Comparison of ENCODE assay signal across 25 cellular contexts in genomic region chr5:156892864-156893263, GRCh38. TPM values are rescaled to one million over a fixed set of nuclear protein-coding genes. Genes with fewer than 3 reads are reported as not detected.
A peak's percentile ranks its signal among the peaks of the same experiment; 100 is the strongest.
DNase-seq lines count a peak whose midpoint lies in the region; ATAC-seq and FAIRE-seq lines count a peak whose summit lies in the region.
"Had no signal": no experiment of that assay in that cellular context is flagged by ENCODE, and none has a peak within 500 bp of the region (broad histone marks: within the 10 kb centered on the region; RNA-seq: fewer than 3 reads in every experiment).

No MANE protein-coding gene starts in this region.

- peak overlapping the region; percentile 1 for H3K27ac Mint-ChIP-seq in activated CD4-positive, alpha-beta T cell treated with anti-CD3 and anti-CD28 coated beads for 36 hours
- peak overlapping the region; percentile 18 for H3K27ac Mint-ChIP-seq in activated T-helper 17 cell treated with anti-CD3 and anti-CD28 coated beads, Interleukin-2, amount 50 U/mL, for 72 hours
- H3K27ac Mint-ChIP-seq in naive thymus-derived CD4-positive, alpha-beta T cell = peak overlapping the region in 5 of 9 donors; percentile 3 to 93 (median 43)

- CTCF ChIA-PET in activated CD4-positive, alpha-beta T cell treated with anti-CD3 and anti-CD28 coated beads for 36 hours (lab: Charles Lee) = interaction anchor here (1.0 kb wide), 1 partner anchor 31 kb away, joined by 4 read pairs; no protein-coding TSS in a partner anchor
- CTCF ChIA-PET in naive thymus-derived CD4-positive, alpha-beta T cell (lab: Charles Lee) = interaction anchor here (0.6 to 3.2 kb wide), 8 partner anchors 34 to 429 kb away, joined by 3 to 17 read pairs (median 4); no protein-coding TSS in a partner anchor

- no peak overlapping the region for H3K4me3 ChIP-seq in naive thymus-derived CD4-positive, alpha-beta T cell (ENCODE audit: low read length)
- H3K4me3 ChIP-seq: dorsolateral prefrontal cortex, gastrocnemius medialis, SJSA1, tibial nerve had no signal

- H3K36me3 Mint-ChIP-seq in activated CD4-positive, alpha-beta T cell treated with anti-CD3 and anti-CD28 coated beads for 36 hours (ENCODE audit: low read depth) = no peaks in the 10 kb centered on the region
- no peaks in the 10 kb centered on the region for H3K36me3 Mint-ChIP-seq in activated T-helper 17 cell treated with anti-CD3 and anti-CD28 coated beads, Interleukin-2, amount 50 U/mL, for 72 hours (ENCODE audit: low read depth)
- peaks cover 0 to 27% (median 0%) of the 10 kb centered on the region in 5 donors for H3K36me3 Mint-ChIP-seq in naive thymus-derived CD4-positive, alpha-beta T cell
- H3K36me3 Mint-ChIP-seq: CD14-positive monocyte had no signal

- H3K9me3 ChIP-seq in naive thymus-derived CD4-positive, alpha-beta T cell (ENCODE audit: control insufficient read depth in 2 of 3, low read length in 3 of 3) = no peaks in the 10 kb centered on the region
- H3K9me3 ChIP-seq: gastrocnemius medialis, SJSA1, tibial nerve had no signal

- intact Hi-C loops in activated CD4-positive, alpha-beta T cell treated with anti-CD3 and anti-CD28 coated beads for 36 hours (cut with DNase I, micrococcal nuclease) = no loop called here
- intact Hi-C loops in naive thymus-derived CD4-positive, alpha-beta T cell (cut with micrococcal nuclease) = loop anchor here (1.0 to 5.0 kb wide), 5 partner anchors 20 to 419 kb away; no protein-coding TSS in a partner anchor

- H3K36me3 ChIP-seq in naive thymus-derived CD4-positive, alpha-beta T cell (ENCODE audit: control insufficient read depth in 2 of 3, insufficient read depth in 3 of 3, low read length in 3 of 3) = no peaks in the 10 kb centered on the region
- H3K36me3 ChIP-seq: gastrocnemius medialis, SJSA1, tibial nerve had no signal

- peaks cover 23% of the 10 kb centered on the region for H3K4me1 Mint-ChIP-seq in activated CD4-positive, alpha-beta T cell treated with anti-CD3 and anti-CD28 coated beads for 36 hours
- H3K4me1 Mint-ChIP-seq in activated T-helper 17 cell treated with anti-CD3 and anti-CD28 coated beads, Interleukin-2, amount 50 U/mL, for 72 hours = peaks cover 11% of the 10 kb centered on the region
- H3K4me1 Mint-ChIP-seq in naive thymus-derived CD4-positive, alpha-beta T cell = peaks cover 21 to 52% (median 32%) of the 10 kb centered on the region in 7 donors
- H3K4me1 Mint-ChIP-seq: CD14-positive monocyte had no signal

- peak; percentile 51 for ATAC-seq in activated CD4-positive, alpha-beta T cell treated with anti-CD3 and anti-CD28 coated beads for 36 hours
- ATAC-seq in activated T-helper 17 cell treated with anti-CD3 and anti-CD28 coated beads, Interleukin-2, amount 50 U/mL, for 72 hours (replicated peaks) = peak; percentile 59
- no peak for ATAC-seq in naive thymus-derived CD4-positive, alpha-beta T cell
- no peak for ATAC-seq in GM19023 (IDR thresholded peaks at IDR 0.05; ENCODE audit: unreplicated experiment)
- ATAC-seq: gastrocnemius medialis, left lobe of liver had no signal

- no peaks in the 10 kb centered on the region for H3K27me3 ChIP-seq in naive thymus-derived CD4-positive, alpha-beta T cell (ENCODE audit: control insufficient read depth in 2 of 2, insufficient read depth in 2 of 2, low read length in 2 of 2)
- H3K27me3 ChIP-seq: gastrocnemius medialis, SJSA1, tibial nerve had no signal

- no peak overlapping the region for H3K27ac ChIP-seq in naive thymus-derived CD4-positive, alpha-beta T cell (ENCODE audit: low read depth, low read length)
- H3K27ac ChIP-seq: dorsolateral prefrontal cortex, gastrocnemius medialis, HL-60, SJSA1, tibial nerve had no signal

- no peak for DNase-seq in activated CD4-positive, alpha-beta T cell treated with anti-CD3 and anti-CD28 coated beads for 36 hours
- DNase-seq in activated CD4-positive, alpha-beta T cell treated with anti-CD3 and anti-CD28 coated beads for 4 hours = no peak
- DNase-seq in GM18507 (ENCODE audit: extremely low spot score, insufficient read length, low read depth) (no peak), occipital lobe (lab: John Stamatoyannopoulos, UW) (no peak)
- no peak for DNase-seq in naive thymus-derived CD4-positive, alpha-beta T cell
- no peak for DNase-seq in activated CD4-positive, CD25-positive, alpha-beta regulatory T cell treated with anti-CD3 and anti-CD28 coated beads, Interleukin-2, amount 50 U/mL, for 72 hours
- DNase-seq: 8988T; activated CD4-positive, alpha-beta T cell treated with anti-CD3 and anti-CD28 coated beads for 48 hours; cerebellar nuclear complex; dorsolateral prefrontal cortex; gastrocnemius medialis; hypothalamus; NCI-H2107; NCI-H774; stimulated activated CD4-positive, alpha-beta T cell treated with anti-CD3 and anti-CD28 coated beads, Interleukin-15, amount 100 ng/mL, for 24 hours had no signal

- no peak overlapping the region for H3K4me3 Mint-ChIP-seq in activated CD4-positive, alpha-beta T cell treated with anti-CD3 and anti-CD28 coated beads for 36 hours
- H3K4me3 Mint-ChIP-seq in activated T-helper 17 cell treated with anti-CD3 and anti-CD28 coated beads, Interleukin-2, amount 50 U/mL, for 72 hours = no peak overlapping the region
- H3K4me3 Mint-ChIP-seq in naive thymus-derived CD4-positive, alpha-beta T cell = peak overlapping the region in 2 of 10 donors; percentile 49 to 58
- H3K4me3 Mint-ChIP-seq: CD14-positive monocyte had no signal

- no peaks in the 10 kb centered on the region for H3K9me3 Mint-ChIP-seq in activated CD4-positive, alpha-beta T cell treated with anti-CD3 and anti-CD28 coated beads for 36 hours (ENCODE audit: low read depth)
- H3K9me3 Mint-ChIP-seq in activated T-helper 17 cell treated with anti-CD3 and anti-CD28 coated beads, Interleukin-2, amount 50 U/mL, for 72 hours = no peaks in the 10 kb centered on the region
- H3K9me3 Mint-ChIP-seq in naive thymus-derived CD4-positive, alpha-beta T cell = peaks cover 0 to 6% (median 0%) of the 10 kb centered on the region in 11 donors

- H3K27me3 Mint-ChIP-seq in activated CD4-positive, alpha-beta T cell treated with anti-CD3 and anti-CD28 coated beads for 36 hours = no peaks in the 10 kb centered on the region
- H3K27me3 Mint-ChIP-seq in activated T-helper 17 cell treated with anti-CD3 and anti-CD28 coated beads, Interleukin-2, amount 50 U/mL, for 72 hours = peaks cover 3% of the 10 kb centered on the region
- no peaks in the 10 kb centered on the region for H3K27me3 Mint-ChIP-seq in naive thymus-derived CD4-positive, alpha-beta T cell

- peak; percentile 48 for FAIRE-seq in GM18507 (lab: Jason Lieb, UNC)
- FAIRE-seq: D721Med had no signal

- POLR2A ChIA-PET in activated CD4-positive, alpha-beta T cell treated with anti-CD3 and anti-CD28 coated beads for 36 hours (lab: Charles Lee) = no interaction called here
- POLR2A ChIA-PET in naive thymus-derived CD4-positive, alpha-beta T cell (lab: Charles Lee) = interaction anchor here (1.2 kb wide), 1 partner anchor 250 kb away, joined by 3 read pairs; the partner anchor contains the start of gene MED7

- H3K4me1 ChIP-seq in naive thymus-derived CD4-positive, alpha-beta T cell (ENCODE audit: control insufficient read depth in 2 of 2, insufficient read depth in 2 of 2, low read length in 2 of 2) = peaks cover 0 to 15% of the 10 kb centered on the region in 2 donors
- H3K4me1 ChIP-seq: gastrocnemius medialis, SJSA1, tibial nerve had no signal

RNA-seq across cellular contexts. Expression of gene PPP1R2B, which starts 42.8 kb away (rescaled TPM):
- total RNA-seq in activated CD4-positive, alpha-beta T cell treated with anti-CD3 and anti-CD28 coated beads for 36 hours = under 1 TPM in 1 of 2 experiments, not detected in 1; 0.11 TPM
- total RNA-seq in activated T-helper 17 cell treated with anti-CD3 and anti-CD28 coated beads, Interleukin-2, amount 50 U/mL, for 72 hours = under 1 TPM; 0.30 to 0.64 TPM
- under 1 TPM in 4 of 5 experiments, not detected in 1; 0.27 to 0.90 (median 0.29) TPM for total RNA-seq in naive thymus-derived CD4-positive, alpha-beta T cell
- under 1 TPM; 0.09 to 0.26 TPM for polyA plus RNA-seq in naive thymus-derived CD4-positive, alpha-beta T cell
- total RNA-seq in occipital lobe = 0.16 TPM
- total RNA-seq: left lobe of liver, myocyte, omental fat pad, tibial nerve had no signal

Comparison
In these comparisons a context has a peak if more than half of its experiments do, and no peak if none do; other contexts are left out.
1. ATAC-seq: peak in activated CD4-positive, alpha-beta T cell treated with anti-CD3 and anti-CD28 coated beads for 36 hours (single experiment) and activated T-helper 17 cell treated with anti-CD3 and anti-CD28 coated beads, Interleukin-2, amount 50 U/mL, for 72 hours (single experiment); none in naive thymus-derived CD4-positive, alpha-beta T cell (single experiment) and GM19023 (single experiment).
2. intact Hi-C loops: an anchor here in naive thymus-derived CD4-positive, alpha-beta T cell (1.0 to 5.0 kb wide); none called in activated CD4-positive, alpha-beta T cell treated with anti-CD3 and anti-CD28 coated beads for 36 hours.
3. Peak in every context shown above with its lines, with median percentiles within 50 percentile points of each other: H3K27ac Mint-ChIP-seq.